ENCODE assay signal across 11 cellular contexts in the genomic region with DNA sequence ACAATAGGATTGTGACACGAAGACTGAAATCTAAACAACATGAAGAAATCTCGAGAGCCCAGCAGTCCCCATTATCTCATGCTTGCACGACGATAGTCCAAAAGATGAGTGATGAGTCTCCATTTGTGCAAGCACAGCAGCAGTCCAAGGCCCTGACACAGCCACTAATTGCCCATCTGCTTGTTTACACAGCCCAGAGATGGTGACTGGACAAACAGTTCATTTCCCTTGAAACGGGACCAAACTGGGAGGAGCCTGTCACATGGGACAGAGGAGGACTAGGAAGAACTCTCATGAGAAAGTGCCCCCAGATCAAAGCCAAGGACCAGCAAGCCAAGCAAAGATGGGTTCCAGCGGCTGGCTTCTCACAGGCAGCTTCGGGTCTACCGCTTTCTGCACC.
A peak's percentile ranks its signal among the peaks of the same experiment; 100 is the strongest.
DNase-seq lines count a peak whose midpoint lies in the region; ATAC-seq and TF ChIP-seq lines count a peak whose summit lies in the region.
"Had no signal": no experiment of that assay in that cellular context is flagged by ENCODE, and none has a peak within 500 bp of the region (broad histone marks: within the 10 kb centered on the region; RNA-seq: fewer than 3 reads in every experiment).

No MANE protein-coding gene starts in this region.

- H3K79me2 ChIP-seq in osteoblast (ENCODE audit: insufficient read depth, low read length): peaks cover 31% of the 10 kb centered on the region

- H3K4me3 ChIP-seq in epithelial cell of esophagus (ENCODE audit: low read length) (no peak overlapping the region), osteoblast (ENCODE audit: insufficient read depth, low read length) (peak overlapping the region; percentile 55)

- H4K20me1 ChIP-seq in osteoblast (ENCODE audit: insufficient read depth, low read length): no peaks in the 10 kb centered on the region

- no peaks in the 10 kb centered on the region for H3K27me3 ChIP-seq in osteoblast (ENCODE audit: insufficient read depth, low read length)

- H2AFZ ChIP-seq in osteoblast (ENCODE audit: low read length): no peak overlapping the region

- H3K4me2 ChIP-seq in osteoblast (ENCODE audit: insufficient read depth, low read length): peak overlapping the region; percentile 41

- ATAC-seq in HG02870 (IDR thresholded peaks at IDR 0.05; ENCODE audit: unreplicated experiment): no peak
- ATAC-seq in GM19035 (IDR thresholded peaks at IDR 0.05; ENCODE audit: unreplicated experiment): no peak
- no peak for ATAC-seq in activated naive CD4-positive, alpha-beta T cell treated with anti-CD3 and anti-CD28 coated beads, Interleukin-2, amount 50 U/mL, for 72 hours

- peaks cover 52% of the 10 kb centered on the region for H3K4me1 ChIP-seq in osteoblast (ENCODE audit: insufficient read depth, low read length)

- no peaks in the 10 kb centered on the region for H3K9me3 Mint-ChIP-seq in activated naive CD4-positive, alpha-beta T cell treated with anti-CD3 and anti-CD28 coated beads, Interleukin-2, amount 50 U/mL, for 72 hours

- TF ChIP-seq CTCF in epithelial cell of esophagus (IDR thresholded peaks at IDR 0.05; ENCODE audit: insufficient read depth, low read depth, low read length, missing control alignments): no peak
- TF ChIP-seq CTCF in osteoblast (IDR thresholded peaks at IDR 0.05; ENCODE audit: extremely low read depth, low read depth, low read length): no peak

- peak overlapping the region; percentile 93 for H3K27ac ChIP-seq in osteoblast (ENCODE audit: low read depth, low read length)

- H3K9me3 ChIP-seq in osteoblast (ENCODE audit: low read depth, low read length): no peaks in the 10 kb centered on the region

- no peak overlapping the region for H3K27ac Mint-ChIP-seq in activated naive CD4-positive, alpha-beta T cell treated with anti-CD3 and anti-CD28 coated beads, Interleukin-2, amount 50 U/mL, for 72 hours

- H3K36me3 ChIP-seq in osteoblast (ENCODE audit: insufficient read depth, low read length): peaks cover 4% of the 10 kb centered on the region

- peaks cover 0 to 7% of the 10 kb centered on the region in 2 donors for H3K36me3 Mint-ChIP-seq in activated naive CD4-positive, alpha-beta T cell treated with anti-CD3 and anti-CD28 coated beads, Interleukin-2, amount 50 U/mL, for 72 hours

- DNase-seq in Daoy (ENCODE audit: low read depth) (peak; percentile 96), NCI-H748 (lab: John Stamatoyannopoulos, UW; ENCODE audit: unreplicated experiment) (peak; percentile 89), epithelial cell of esophagus (ENCODE audit: low read depth) (peak; percentile 74), osteoblast (ENCODE audit: insufficient read length, low spot score, missing footprints) (peak; percentile 88), NCI-H345 (lab: John Stamatoyannopoulos, UW) (no peak)
- DNase-seq in activated naive CD4-positive, alpha-beta T cell treated with anti-CD3 and anti-CD28 coated beads, Interleukin-2, amount 50 U/mL, for 72 hours (ENCODE audit: low spot score in 2 of 2): no peak
- DNase-seq: activated naive CD4-positive, alpha-beta T cell; right cardiac atrium; T-helper 9 cell had no signal

Comparison
In these comparisons a context has a peak if more than half of its experiments do, and no peak if none do; other contexts are left out.
1. DNase-seq: peak in Daoy (single experiment), NCI-H748 (single experiment), epithelial cell of esophagus (single experiment) and osteoblast (single experiment); none in NCI-H345 (single experiment) and activated naive CD4-positive, alpha-beta T cell treated with anti-CD3 and anti-CD28 coated beads, Interleukin-2, amount 50 U/mL, for 72 hours (0 of 2).